Comparison of ENCODE assay signal across 16 cellular contexts in the genomic region with DNA sequence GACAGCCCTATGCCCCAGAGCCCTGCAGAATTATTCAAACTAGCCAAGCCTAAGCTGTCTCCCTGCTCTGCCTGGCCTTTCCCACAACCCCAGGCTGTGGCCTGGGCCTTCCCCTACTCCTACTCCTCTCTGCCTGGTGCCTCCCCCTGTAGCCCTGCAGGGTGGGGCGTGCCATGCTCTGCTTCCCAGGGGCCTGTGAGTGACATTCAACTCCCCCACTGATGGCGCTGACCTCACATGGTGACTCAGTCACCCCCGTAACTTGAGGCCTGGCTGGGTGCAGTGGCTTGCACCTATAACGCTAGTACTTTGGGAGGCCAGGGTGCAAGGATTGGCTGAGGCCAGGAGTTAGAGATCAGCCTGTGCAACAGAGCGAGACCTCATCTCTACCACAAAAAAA.
DNase-seq lines count a peak whose midpoint lies in the region; ATAC-seq and TF ChIP-seq lines count a peak whose summit lies in the region.
"Had no signal": no experiment of that assay in that cellular context is flagged by ENCODE, and none has a peak within 500 bp of the region (broad histone marks: within the 10 kb centered on the region; RNA-seq: fewer than 3 reads in every experiment).

No MANE protein-coding gene starts in this region.

- H3K27me3 ChIP-seq in H9 (ENCODE audit: insufficient read depth, low read length) (no peaks in the 10 kb centered on the region), SJCRH30 (no peaks in the 10 kb centered on the region), MM.1S (replicated peaks; ENCODE audit: insufficient read depth, low read length) (peaks cover 53% of the 10 kb centered on the region)
- H3K27me3 ChIP-seq: pancreas had no signal

- no peak overlapping the region for H3K4me2 ChIP-seq in H9 (ENCODE audit: insufficient read depth, insufficient read length, low read length)
- no peak overlapping the region for H3K4me2 ChIP-seq in MM.1S (ENCODE audit: low read depth, low read length)

- no peaks in the 10 kb centered on the region for H3K36me3 ChIP-seq in SJCRH30
- no peaks in the 10 kb centered on the region for H3K36me3 ChIP-seq in MM.1S (replicated peaks; ENCODE audit: insufficient read depth, low read length)
- H3K36me3 ChIP-seq: heart right ventricle had no signal

- no peak overlapping the region for H3K56ac ChIP-seq in H9 (ENCODE audit: insufficient read length, low read depth, low read length)

- H3K27ac Mint-ChIP-seq in H9: peak overlapping the region in 2 of 3 experiments; percentile 30 to 44; a peak in 1 of 7 replicates

- H3K4me1 ChIP-seq in H9 (ENCODE audit: insufficient read depth, low read length): no peaks in the 10 kb centered on the region
- H3K4me1 ChIP-seq in SJCRH30: peaks cover 10% of the 10 kb centered on the region
- no peaks in the 10 kb centered on the region for H3K4me1 ChIP-seq in MM.1S (ENCODE audit: low read length)
- H3K4me1 ChIP-seq: heart right ventricle, pancreas had no signal

- H3K18ac ChIP-seq in H9 (ENCODE audit: insufficient read length, low read depth, low read length): no peak overlapping the region

- no peak for ATAC-seq in HG03378 (IDR thresholded peaks at IDR 0.05; ENCODE audit: unreplicated experiment)
- ATAC-seq: heart right ventricle, pancreas had no signal

- H2BK120ac ChIP-seq in H9 (ENCODE audit: low read depth, low read length, poor library complexity, severe bottlenecking): no peak overlapping the region

- H3K9me3 ChIP-seq in H9 (ENCODE audit: control insufficient read depth, low read depth, low read length) (no peaks in the 10 kb centered on the region), SJCRH30 (replicated peaks) (no peaks in the 10 kb centered on the region), MM.1S (replicated peaks; ENCODE audit: insufficient read depth, low read length) (no peaks in the 10 kb centered on the region)
- H3K9me3 ChIP-seq: heart right ventricle, pancreas had no signal

- peak in 2 of 3 experiments; percentile 22 to 48 for DNase-seq in activated CD8-positive, alpha-beta memory T cell treated with anti-CD3 and anti-CD28 coated beads for 48 hours (ENCODE audit: low read depth in 2 of 3, low spot score in 2 of 3)
- no peak for DNase-seq in activated CD8-positive, alpha-beta memory T cell treated with anti-CD3 and anti-CD28 coated beads for 24 hours
- DNase-seq in H9 (no peak), SJCRH30 (peak; percentile 51 to 56), NCI-H2081 treated with DMSO at 0.1 percent for 48 hours (lab: John Stamatoyannopoulos, UW) (no peak), MM.1S (no peak)
- DNase-seq in stimulated activated CD8-positive, alpha-beta memory T cell treated with anti-CD3 and anti-CD28 coated beads, Interleukin-4, amount 100 ng/mL, for 48 hours: peak; percentile 62
- DNase-seq: activated CD4-positive, CD25-positive, alpha-beta regulatory T cell treated with anti-CD3 and anti-CD28 coated beads, Interleukin-2, amount 50 U/mL, for 72 hours; effector memory CD4-positive, alpha-beta T cell; H7; heart right ventricle; NCI-H1105; NCI-H526 treated with DMSO at 0.1 percent for 48 hours; pancreas had no signal

- H4K8ac ChIP-seq in H9 (replicated peaks; ENCODE audit: insufficient read length, low read depth, low read length): no peak overlapping the region

- H3T11ph ChIP-seq in H9 (ENCODE audit: low read length): no peak overlapping the region

- H4K20me1 ChIP-seq in H9 (ENCODE audit: control insufficient read depth, insufficient read depth, insufficient read length): no peaks in the 10 kb centered on the region
- H4K20me1 ChIP-seq in MM.1S (ENCODE audit: insufficient read depth, low read length): no peaks in the 10 kb centered on the region

- no peak overlapping the region for H3K4me3 Mint-ChIP-seq in H9

- TF ChIP-seq CTCF in H9 (conservative IDR thresholded peaks at IDR 0.05): no peak
- no peak for TF ChIP-seq CTCF in MM.1S (IDR thresholded peaks at IDR 0.05; ENCODE audit: low read length)

- no peak overlapping the region for H4K91ac ChIP-seq in H9 (ENCODE audit: insufficient read length, low read depth, low read length)

- H3F3A ChIP-seq in MM.1S (ENCODE audit: insufficient read depth, low read length): no peaks in the 10 kb centered on the region

- no peaks in the 10 kb centered on the region for H3K9me3 Mint-ChIP-seq in H9

- H3K9me2 ChIP-seq in MM.1S (replicated peaks; ENCODE audit: insufficient read depth, low read length): no peaks in the 10 kb centered on the region

- no peak overlapping the region for H2AK5ac ChIP-seq in H9 (ENCODE audit: insufficient read length, low read length)

- H2AFZ ChIP-seq in H9 (ENCODE audit: low read length) (no peak overlapping the region), MM.1S (ENCODE audit: low read length) (no peak overlapping the region)

- no peaks in the 10 kb centered on the region for H3K23me2 ChIP-seq in H9 (ENCODE audit: insufficient read length, low read depth, low read length, poor library complexity, severe bottlenecking)

- no peaks in the 10 kb centered on the region for H3K4me1 Mint-ChIP-seq in H9

- H3K36me3 Mint-ChIP-seq in H9 (ENCODE audit: insufficient read depth in 1 of 3, low read depth in 3 of 3): peaks cover 39 to 84% (median 80%) of the 10 kb centered on the region in 3 experiments; a peak in 6 of 7 replicates

- no peak overlapping the region for H2BK20ac ChIP-seq in H9 (ENCODE audit: low read depth, low read length, poor library complexity, severe bottlenecking)

- no peak overlapping the region for H4K5ac ChIP-seq in H9 (ENCODE audit: insufficient read length, low read depth, low read length)

- H3K4me3 ChIP-seq in SJCRH30: no peak overlapping the region
- H3K4me3 ChIP-seq in MM.1S (ENCODE audit: low read length): no peak overlapping the region
- H3K4me3 ChIP-seq: heart right ventricle, pancreas, SK-N-MC had no signal

- no peaks in the 10 kb centered on the region for H3K79me1 ChIP-seq in H9 (ENCODE audit: insufficient read depth, low read depth, low read length, poor library complexity, severe bottlenecking)

- no peak overlapping the region for H3K14ac ChIP-seq in H9 (ENCODE audit: insufficient read depth, low read length)

- H3K27ac ChIP-seq in H9 (ENCODE audit: insufficient read length, low read depth, low read length) (no peak overlapping the region), SJCRH30 (no peak overlapping the region), MM.1S (ENCODE audit: low read length) (no peak overlapping the region)
- H3K27ac ChIP-seq: heart right ventricle, pancreas, SK-N-MC had no signal

- H3K79me2 ChIP-seq in H9 (ENCODE audit: insufficient read depth, low read length): no peaks in the 10 kb centered on the region
- no peaks in the 10 kb centered on the region for H3K79me2 ChIP-seq in MM.1S (ENCODE audit: low read length)

- no peak overlapping the region for H2BK15ac ChIP-seq in H9 (ENCODE audit: low read depth, low read length)

- H3K27me3 Mint-ChIP-seq in H9 (ENCODE audit: low read depth): no peaks in the 10 kb centered on the region; the same call in 1 of the 2 replicates

- no peak overlapping the region for H2BK5ac ChIP-seq in H9 (ENCODE audit: insufficient read length, low read length)

- no peak overlapping the region for H3K23ac ChIP-seq in H9 (ENCODE audit: insufficient read length, low read depth, low read length)

- H3K9ac ChIP-seq in H9 (ENCODE audit: extremely low read depth, insufficient read length, low read length): no peak overlapping the region
- no peak overlapping the region for H3K9ac ChIP-seq in MM.1S (ENCODE audit: low read length)

- no peak overlapping the region for H2BK12ac ChIP-seq in H9 (ENCODE audit: insufficient read length, low read depth, low read length)

- H3K4ac ChIP-seq in H9 (ENCODE audit: low read depth, low read length): no peak overlapping the region

- WGBS in H9 (ENCODE audit: extremely low coverage, insufficient read length, low lambda C conversion rate): no CpG with 5 or more reads among the region's 5 CpGs

Comparison
In these comparisons a context has a peak if more than half of its experiments do, and no peak if none do; other contexts are left out.
1. DNase-seq: peak in activated CD8-positive, alpha-beta memory T cell treated with anti-CD3 and anti-CD28 coated beads for 48 hours (2 of 3), SJCRH30 (2 of 2) and stimulated activated CD8-positive, alpha-beta memory T cell treated with anti-CD3 and anti-CD28 coated beads, Interleukin-4, amount 100 ng/mL, for 48 hours (single experiment); none in activated CD8-positive, alpha-beta memory T cell treated with anti-CD3 and anti-CD28 coated beads for 24 hours (single experiment), H9 (single experiment), NCI-H2081 treated with DMSO at 0.1 percent for 48 hours (single experiment) and MM.1S (single experiment).